Comparison of ENCODE assay signal across 8 cellular contexts in genomic region chr7:74890158-74891123, GRCh38.
A peak's percentile ranks its signal among the peaks of the same experiment; 100 is the strongest.
DNase-seq lines count a peak whose midpoint lies in the region; ATAC-seq and TF ChIP-seq lines count a peak whose summit lies in the region.
"Not testable (repeated sequence)": the region's sequence is repeated elsewhere in the genome, so short reads cannot be mapped to it uniquely, and the experiment has no call there.

No MANE protein-coding gene starts in this region.

- not testable (repeated sequence) for H3K4me1 ChIP-seq in ACC112 (ENCODE audit: control insufficient read depth, insufficient read depth, low read length, unreplicated experiment)

- not testable (repeated sequence) for H3K79me2 ChIP-seq in ACC112 (ENCODE audit: control insufficient read depth, insufficient read depth, low read length, unreplicated experiment)

- ATAC-seq in GM19324 (IDR thresholded peaks at IDR 0.05; ENCODE audit: low FRiP score, unreplicated experiment) (peak; percentile 78), HG03521 (IDR thresholded peaks at IDR 0.05; ENCODE audit: unreplicated experiment) (peak; percentile 72)

- not testable (repeated sequence) for H3K36me3 ChIP-seq in ACC112 (ENCODE audit: insufficient read depth, low read length)

- TF ChIP-seq CTCF in choroid plexus epithelial cell (conservative IDR thresholded peaks at IDR 0.05; ENCODE audit: low read depth, low read length): not testable (repeated sequence)

- H3K27me3 ChIP-seq in ACC112 (ENCODE audit: insufficient read depth, low read length); layer of hippocampus (ENCODE audit: control insufficient read depth, insufficient read depth, low read length): not testable (repeated sequence)

- H3K4me3 ChIP-seq in ACC112 (ENCODE audit: low read depth, low read length): peak overlapping the region; percentile 76
- H3K4me3 ChIP-seq in choroid plexus epithelial cell (ENCODE audit: low read depth, low read length): peak overlapping the region; percentile 64

- H2AFZ ChIP-seq in ACC112 (ENCODE audit: low read length, unreplicated experiment): not testable (repeated sequence)

- H3K27ac ChIP-seq in ACC112 (ENCODE audit: low read depth, low read length) (peak overlapping the region; percentile 23; the same call in 1 of the 2 replicates), layer of hippocampus (ENCODE audit: low read depth, low read length) (peak overlapping the region; percentile 30)

- peak; percentile 73 for DNase-seq in NCI-H774 (lab: John Stamatoyannopoulos, UW)
- DNase-seq in activated CD4-positive, alpha-beta T cell treated with anti-CD3 and anti-CD28 coated beads, Interleukin-2, amount 50 U/mL, for 1 hour: peak; percentile 70
- DNase-seq in choroid plexus epithelial cell (ENCODE audit: low read depth): peak; percentile 67
- DNase-seq in stimulated activated CD4-positive, alpha-beta T cell treated with anti-CD3 and anti-CD28 coated beads, Interleukin-12 subunit alpha, Interleukin-12 subunit beta, amount 100 ng/mL, for 24 hours (ENCODE audit: low read depth in 2 of 2): peak; percentile 65 to 71

Comparison
In these comparisons a context has a peak if more than half of its experiments do, and no peak if none do; other contexts are left out.
1. Peak in every context shown above with its lines: DNase-seq, ATAC-seq, H3K4me3 ChIP-seq and H3K27ac ChIP-seq.